ENCODE assay signal across 11 cellular contexts in genomic region chr5:77209495-77210090, GRCh38. TPM values are rescaled to one million over a fixed set of nuclear protein-coding genes. Genes with fewer than 3 reads are reported as not detected.
DNase-seq lines count a peak whose midpoint lies in the region; ATAC-seq and TF ChIP-seq lines count a peak whose summit lies in the region.
"Had no signal": no experiment of that assay in that cellular context is flagged by ENCODE, and none has a peak within 500 bp of the region (broad histone marks: within the 10 kb centered on the region; RNA-seq: fewer than 3 reads in every experiment).

No MANE protein-coding gene starts in this region.

- H3K9me3 ChIP-seq in mesenchymal stem cell (ENCODE audit: control insufficient read depth, low read length), result no peaks in the 10 kb centered on the region
- H3K9me3 ChIP-seq in thoracic aorta, result no peaks in the 10 kb centered on the region
- H3K9me3 ChIP-seq: SJSA1 had no signal

- no peak overlapping the region for H2AK5ac ChIP-seq in mesenchymal stem cell (ENCODE audit: low read length, severe bottlenecking)

- ATAC-seq in activated naive CD8-positive, alpha-beta T cell treated with anti-CD3 and anti-CD28 coated beads, Interleukin-2, amount 50 U/mL, for 24 hours, result no peak
- ATAC-seq in thoracic aorta (ENCODE audit: insufficient number of reproducible peaks, low FRiP score, low read depth), result no peak
- ATAC-seq in HG03025 (IDR thresholded peaks at IDR 0.05; ENCODE audit: low FRiP score, unreplicated experiment), result no peak
- no peak for ATAC-seq in left colon

- H3K4ac ChIP-seq in mesenchymal stem cell (ENCODE audit: low read depth in 1 of 2, low read length in 2 of 2), result no peak overlapping the region

- H3K4me1 Mint-ChIP-seq in activated naive CD4-positive, alpha-beta T cell treated with anti-CD3 and anti-CD28 coated beads, Interleukin-2, amount 10 ng/mL, durations not matched to agents 7 days and 5 days, result peaks cover 12% of the 10 kb centered on the region
- H3K4me1 Mint-ChIP-seq in activated naive CD8-positive, alpha-beta T cell treated with anti-CD3 and anti-CD28 coated beads, Interleukin-2, amount 50 U/mL, for 24 hours, result peaks cover 11% of the 10 kb centered on the region

- no peaks in the 10 kb centered on the region for H3K9me3 Mint-ChIP-seq in activated naive CD4-positive, alpha-beta T cell treated with anti-CD3 and anti-CD28 coated beads, Interleukin-2, amount 10 ng/mL, durations not matched to agents 7 days and 5 days
- H3K9me3 Mint-ChIP-seq in activated naive CD8-positive, alpha-beta T cell treated with anti-CD3 and anti-CD28 coated beads, Interleukin-2, amount 50 U/mL, for 24 hours, result no peaks in the 10 kb centered on the region

- H3K4me1 ChIP-seq in mesenchymal stem cell (ENCODE audit: control insufficient read depth, insufficient read depth, low read depth, low read length), result peaks cover 18% of the 10 kb centered on the region
- peaks cover 0 to 9% of the 10 kb centered on the region in 2 donors for H3K4me1 ChIP-seq in thoracic aorta (ENCODE audit: control insufficient read depth in 1 of 2, low read depth in 2 of 2)

- peak overlapping the region in 1 of 2 experiments; percentile 59 for H3K23ac ChIP-seq in mesenchymal stem cell (ENCODE audit: low read length in 2 of 2)

- H3K27ac Mint-ChIP-seq in activated naive CD4-positive, alpha-beta T cell treated with anti-CD3 and anti-CD28 coated beads, Interleukin-2, amount 10 ng/mL, durations not matched to agents 7 days and 5 days, result peak overlapping the region; percentile 31
- H3K27ac Mint-ChIP-seq in activated naive CD8-positive, alpha-beta T cell treated with anti-CD3 and anti-CD28 coated beads, Interleukin-2, amount 50 U/mL, for 24 hours, result no peak overlapping the region

- H3K4me3 ChIP-seq in mesenchymal stem cell (ENCODE audit: insufficient read depth in 1 of 2, low read depth in 1 of 2, low read length in 2 of 2) (no peak overlapping the region), thoracic aorta (peak overlapping the region; percentile 89)

- no peak overlapping the region for H2AFZ ChIP-seq in mesenchymal stem cell (ENCODE audit: low read depth, low read length)

- H3K79me1 ChIP-seq in mesenchymal stem cell (replicated peaks; ENCODE audit: low read length, poor library complexity, severe bottlenecking), result no peaks in the 10 kb centered on the region

- no peak overlapping the region for H3K4me2 ChIP-seq in mesenchymal stem cell (ENCODE audit: low read length, poor library complexity, severe bottlenecking)

- H3K36me3 Mint-ChIP-seq in activated naive CD4-positive, alpha-beta T cell treated with anti-CD3 and anti-CD28 coated beads, Interleukin-2, amount 10 ng/mL, durations not matched to agents 7 days and 5 days, result no peaks in the 10 kb centered on the region
- no peaks in the 10 kb centered on the region for H3K36me3 Mint-ChIP-seq in activated naive CD8-positive, alpha-beta T cell treated with anti-CD3 and anti-CD28 coated beads, Interleukin-2, amount 50 U/mL, for 24 hours (ENCODE audit: low read depth)

- no peak overlapping the region for H2BK12ac ChIP-seq in mesenchymal stem cell (ENCODE audit: low read length in 2 of 2)

- H3K36me3 ChIP-seq in mesenchymal stem cell (ENCODE audit: control insufficient read depth in 1 of 2, insufficient read depth in 2 of 2, low read depth in 1 of 2, low read length in 2 of 2) (no peaks in the 10 kb centered on the region), thoracic aorta (no peaks in the 10 kb centered on the region)
- H3K36me3 ChIP-seq: SJSA1 had no signal

- CTCF ChIA-PET in activated naive CD4-positive, alpha-beta T cell treated with anti-CD3 and anti-CD28 coated beads, Interleukin-2, amount 10 ng/mL, durations not matched to agents 7 days and 5 days (lab: Charles Lee), result interaction anchor here (0.8 kb wide), 1 partner anchor 62 kb away, joined by 4 read pairs; no protein-coding TSS in a partner anchor

- H3K27me3 ChIP-seq in mesenchymal stem cell (ENCODE audit: control insufficient read depth in 1 of 2, insufficient read depth in 1 of 2, low read length in 2 of 2) (peaks cover 70% of the 10 kb centered on the region in 2 experiments), thoracic aorta (replicated peaks; ENCODE audit: insufficient read depth) (no peaks in the 10 kb centered on the region)

- 58% methylated on average over 14 of the region's 14 CpGs for WGBS in mesenchymal stem cell

- no peak overlapping the region for H3K27ac ChIP-seq in mesenchymal stem cell (ENCODE audit: low read length, poor library complexity, severe bottlenecking)
- H3K27ac ChIP-seq in thoracic aorta, result no peak overlapping the region
- H3K27ac ChIP-seq: SJSA1 had no signal

- DNase-seq in activated naive CD4-positive, alpha-beta T cell treated with anti-CD3 and anti-CD28 coated beads, Interleukin-2, amount 10 ng/mL, durations not matched to agents 7 days and 5 days, result no peak
- no peak for DNase-seq in activated naive CD4-positive, alpha-beta T cell treated with Interleukin-2 at 50 U/mL for 16 hours
- no peak for DNase-seq in activated naive CD8-positive, alpha-beta T cell treated with anti-CD3 and anti-CD28 coated beads, Interleukin-2, amount 50 U/mL, for 24 hours
- DNase-seq in mesenchymal stem cell, result no peak
- DNase-seq in thoracic aorta (ENCODE audit: low spot score), result no peak
- no peak for DNase-seq in NCI-H446 (lab: John Stamatoyannopoulos, UW)
- DNase-seq in left colon, result no peak
- DNase-seq: activated effector memory CD4-positive, alpha-beta T cell treated with anti-CD3 and anti-CD28 coated beads, Interleukin-2, amount 50 U/mL, for 16 hours; stimulated activated CD4-positive, alpha-beta T cell treated with anti-CD3 and anti-CD28 coated beads, Interleukin-4, amount 100 ng/mL, for 24 hours had no signal

- H3K4me3 Mint-ChIP-seq in activated naive CD4-positive, alpha-beta T cell treated with anti-CD3 and anti-CD28 coated beads, Interleukin-2, amount 10 ng/mL, durations not matched to agents 7 days and 5 days, result peak overlapping the region; percentile 80
- peak overlapping the region; percentile 75 for H3K4me3 Mint-ChIP-seq in activated naive CD8-positive, alpha-beta T cell treated with anti-CD3 and anti-CD28 coated beads, Interleukin-2, amount 50 U/mL, for 24 hours

- no peak overlapping the region for H2BK120ac ChIP-seq in mesenchymal stem cell (ENCODE audit: low read depth, low read length)

- peak overlapping the region; percentile 2 for H4K8ac ChIP-seq in mesenchymal stem cell (ENCODE audit: low read length)

- peaks cover 69% of the 10 kb centered on the region for H3K27me3 Mint-ChIP-seq in activated naive CD4-positive, alpha-beta T cell treated with anti-CD3 and anti-CD28 coated beads, Interleukin-2, amount 10 ng/mL, durations not matched to agents 7 days and 5 days
- H3K27me3 Mint-ChIP-seq in activated naive CD8-positive, alpha-beta T cell treated with anti-CD3 and anti-CD28 coated beads, Interleukin-2, amount 50 U/mL, for 24 hours, result peaks cover 57% of the 10 kb centered on the region

- H3K9ac ChIP-seq in mesenchymal stem cell (ENCODE audit: low read length), result no peak overlapping the region

- no peak overlapping the region for H4K91ac ChIP-seq in mesenchymal stem cell (ENCODE audit: low read length)

- H3K14ac ChIP-seq in mesenchymal stem cell (ENCODE audit: low read length in 2 of 2), result no peak overlapping the region

- H2BK5ac ChIP-seq in mesenchymal stem cell (ENCODE audit: low read depth, low read length, poor library complexity, severe bottlenecking), result no peak overlapping the region

- no peak overlapping the region for H2BK15ac ChIP-seq in mesenchymal stem cell (ENCODE audit: low read depth, poor library complexity, severe bottlenecking)

- no peak for TF ChIP-seq CTCF in thoracic aorta (IDR thresholded peaks at IDR 0.05)

- H3K18ac ChIP-seq in mesenchymal stem cell (ENCODE audit: low read depth in 1 of 2, low read length in 2 of 2), result peak overlapping the region in 1 of 2 experiments; percentile 34

- intact Hi-C loops in left colon (cut with DNase I, micrococcal nuclease), result no loop called here

RNA-seq across cellular contexts. Expression of gene PDE8B, which starts 0.9 kb away (rescaled TPM):
- 0.18 TPM for polyA plus RNA-seq in mesenchymal stem cell (2013, experiment 1 of 2)
- polyA plus RNA-seq in mesenchymal stem cell (2013, experiment 2 of 2), result 0.29 TPM
- total RNA-seq in thoracic aorta (10 to 100 TPM; 22.7 to 59.8 TPM), left colon (1 to 10 TPM in 1 of 2 donors, under 1 TPM in 1; 0.89 to 1.4 TPM)
- total RNA-seq: SJSA1 had no signal

Comparison
In these comparisons a context has a peak if more than half of its experiments do, and no peak if none do; other contexts are left out.
1. RNA of gene PDE8B, which starts 0.9 kb away (total RNA-seq): 22.7 to 59.8 TPM in thoracic aorta; 0.89 to 1.4 TPM in left colon; every median in the first group is over 4 times any median in the second.